ENCODE assay signal across 26 cellular contexts in the genomic region with DNA sequence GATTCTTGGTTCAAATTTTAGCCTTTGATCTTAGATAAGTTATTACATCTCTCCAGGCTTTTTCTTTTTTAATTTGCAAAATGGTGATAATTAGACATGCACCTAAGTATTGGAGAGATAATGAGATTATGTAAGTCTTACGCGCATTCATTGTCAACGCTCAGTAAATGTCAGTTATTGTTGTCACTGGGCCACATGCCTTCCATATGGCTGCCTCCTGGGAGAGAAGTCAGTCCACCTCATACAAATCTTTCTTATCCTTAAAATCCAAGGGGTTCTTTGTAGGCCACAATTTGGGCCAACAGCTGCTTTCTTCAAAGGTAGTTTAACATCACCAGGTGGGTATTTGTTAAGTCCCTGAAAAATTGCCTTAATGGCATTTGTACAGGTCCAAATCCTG. TPM values are rescaled to one million over a fixed set of nuclear protein-coding genes. Genes with fewer than 3 reads are reported as not detected.
"Had no signal": no experiment of that assay in that cellular context is flagged by ENCODE, and none has a peak within 500 bp of the region (broad histone marks: within the 10 kb centered on the region; RNA-seq: fewer than 3 reads in every experiment).

No MANE protein-coding gene starts in this region.

- H3K4me1 Mint-ChIP-seq: activated CD4-positive, alpha-beta memory T cell treated with anti-CD3 and anti-CD28 coated beads, Interleukin-2, amount 10 ng/mL, durations not matched to agents 7 days and 5 days; activated CD4-positive, alpha-beta T cell treated with anti-CD3 and anti-CD28 coated beads, Interleukin-2, amount 10 ng/mL, durations not matched to agents 7 days and 5 days had no signal

- H3K4me3 Mint-ChIP-seq: activated CD4-positive, alpha-beta memory T cell treated with anti-CD3 and anti-CD28 coated beads, Interleukin-2, amount 10 ng/mL, durations not matched to agents 7 days and 5 days; activated CD4-positive, alpha-beta T cell treated with anti-CD3 and anti-CD28 coated beads, Interleukin-2, amount 10 ng/mL, durations not matched to agents 7 days and 5 days; activated naive CD8-positive, alpha-beta T cell; activated T-cell treated with anti-CD3 and anti-CD28 coated beads, Interleukin-2, amount 50 U/mL, for 24 hours; activated T-cell treated with anti-CD3 and anti-CD28 coated beads, Interleukin-2, amount 50 U/mL, for 72 hours; WTC11 had no signal

- H3K36me3 Mint-ChIP-seq: activated naive CD8-positive, alpha-beta T cell; WTC11 had no signal

- H3K27ac ChIP-seq: colonic mucosa, epithelial cell of prostate, esophagus squamous epithelium, gastroesophageal sphincter, heart right ventricle had no signal

- H3K4me3 ChIP-seq: colonic mucosa, esophagus squamous epithelium, gastroesophageal sphincter, heart right ventricle had no signal

- H3K4me1 ChIP-seq: colonic mucosa, esophagus squamous epithelium, gastroesophageal sphincter had no signal

- H3K9me3 Mint-ChIP-seq: activated CD4-positive, alpha-beta memory T cell treated with anti-CD3 and anti-CD28 coated beads, Interleukin-2, amount 10 ng/mL, durations not matched to agents 7 days and 5 days; activated CD4-positive, alpha-beta T cell treated with anti-CD3 and anti-CD28 coated beads, Interleukin-2, amount 10 ng/mL, durations not matched to agents 7 days and 5 days; activated T-cell treated with anti-CD3 and anti-CD28 coated beads, Interleukin-2, amount 50 U/mL, for 24 hours; WTC11 had no signal

- DNase-seq: activated CD4-positive, alpha-beta memory T cell treated with anti-CD3 and anti-CD28 coated beads, Interleukin-2, amount 10 ng/mL, durations not matched to agents 7 days and 5 days; activated CD4-positive, alpha-beta T cell treated with anti-CD3 and anti-CD28 coated beads for 1 hour; activated CD4-positive, alpha-beta T cell treated with anti-CD3 and anti-CD28 coated beads for 4 hours; activated CD4-positive, alpha-beta T cell treated with anti-CD3 and anti-CD28 coated beads, Interleukin-2, amount 10 ng/mL, durations not matched to agents 7 days and 5 days; activated CD4-positive, alpha-beta T cell treated with anti-CD3 and anti-CD28 coated beads, Interleukin-2, amount 50 U/mL, for 4 hours; activated CD8-positive, alpha-beta memory T cell treated with anti-CD3 and anti-CD28 coated beads, Interleukin-2, amount 50 U/mL, for 48 hours; activated effector memory CD4-positive, alpha-beta T cell treated with Interleukin-2 at 50 U/mL for 16 hours; activated gamma-delta T cell treated with Interleukin-2 at 50 U/mL for 16 hours; activated naive CD4-positive, alpha-beta T cell treated with anti-CD3 and anti-CD28 coated beads, Interleukin-2, amount 50 U/mL, for 16 hours; activated naive CD4-positive, alpha-beta T cell treated with Interleukin-2 at 50 U/mL for 16 hours; activated T-cell treated with anti-CD3 and anti-CD28 coated beads for 4 hours; activated T-cell treated with anti-CD3 and anti-CD28 coated beads, Interleukin-2, amount 50 U/mL, for 24 hours; activated T-cell treated with anti-CD3 and anti-CD28 coated beads, Interleukin-2, amount 50 U/mL, for 72 hours; amniotic stem cell; anterior cingulate cortex; caudate nucleus; colonic mucosa; effector CD8-positive, alpha-beta T cell; esophagus squamous epithelium; foreskin melanocyte; heart right ventricle; T-helper 2 cell had no signal

- ATAC-seq: activated T-cell treated with anti-CD3 and anti-CD28 coated beads, Interleukin-2, amount 50 U/mL, for 72 hours; gastroesophageal sphincter; heart right ventricle; WTC11 had no signal

- H3K36me3 ChIP-seq: colonic mucosa, esophagus squamous epithelium, gastroesophageal sphincter, heart right ventricle had no signal

- H3K27ac Mint-ChIP-seq: activated CD4-positive, alpha-beta memory T cell treated with anti-CD3 and anti-CD28 coated beads, Interleukin-2, amount 10 ng/mL, durations not matched to agents 7 days and 5 days; activated CD4-positive, alpha-beta T cell treated with anti-CD3 and anti-CD28 coated beads, Interleukin-2, amount 10 ng/mL, durations not matched to agents 7 days and 5 days; activated naive CD8-positive, alpha-beta T cell; activated T-cell treated with anti-CD3 and anti-CD28 coated beads, Interleukin-2, amount 50 U/mL, for 24 hours; activated T-cell treated with anti-CD3 and anti-CD28 coated beads, Interleukin-2, amount 50 U/mL, for 72 hours; WTC11 had no signal

- H3K9me3 ChIP-seq: colonic mucosa, esophagus squamous epithelium, gastroesophageal sphincter, heart right ventricle had no signal

RNA-seq across cellular contexts. Expression of a gene that starts 25.5 kb away (rescaled TPM):
- total RNA-seq: activated CD4-positive, alpha-beta T cell treated with anti-CD3 and anti-CD28 coated beads, Interleukin-2, amount 10 ng/mL, durations not matched to agents 7 days and 5 days had no signal
